In the genomic region with DNA sequence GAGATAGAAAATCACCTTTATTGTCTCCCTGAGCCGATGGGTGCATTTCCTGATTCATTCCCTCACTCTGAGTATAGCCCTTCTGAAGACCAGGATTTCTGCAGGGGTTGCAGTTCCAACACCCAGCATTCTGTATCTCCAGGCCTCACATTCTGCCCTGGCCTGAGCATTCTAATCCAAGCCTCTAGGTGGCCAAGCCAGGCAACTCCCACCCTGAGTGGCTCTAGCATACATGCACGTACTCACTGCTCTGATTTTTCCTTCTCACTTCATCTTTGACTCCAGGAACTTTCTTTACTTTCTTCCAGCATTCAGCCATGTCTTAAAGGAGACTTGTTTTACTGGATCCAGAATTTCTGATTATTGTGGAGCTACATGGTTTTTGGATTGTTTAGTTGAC, we compare ENCODE assay signal across 8 cellular contexts.
DNase-seq lines count a peak whose midpoint lies in the region; ATAC-seq and TF ChIP-seq lines count a peak whose summit lies in the region.

No MANE protein-coding gene starts in this region.

- peak; percentile 76 for ATAC-seq in GM21515 (IDR thresholded peaks at IDR 0.05; ENCODE audit: unreplicated experiment)

- H3K4me3 ChIP-seq in LNCaP clone FGC (ENCODE audit: low read depth, low read length) (no peak overlapping the region), WERI-Rb-1 (ENCODE audit: low read depth, low read length) (no peak overlapping the region), vagina (no peak overlapping the region)

- peak; percentile 21; the same call in 1 of the 2 replicates for TF ChIP-seq CTCF in LNCaP clone FGC (IDR thresholded peaks at IDR 0.05; ENCODE audit: control insufficient read depth, extremely low read depth, insufficient read depth)
- peak; percentile 78 for TF ChIP-seq CTCF in WERI-Rb-1 (IDR thresholded peaks at IDR 0.05; ENCODE audit: low read depth, low read length)
- TF ChIP-seq CTCF in vagina (IDR thresholded peaks at IDR 0.05) = no peak

- H3K36me3 ChIP-seq in WERI-Rb-1 (no peaks in the 10 kb centered on the region), vagina (no peaks in the 10 kb centered on the region)

- DNase-seq in NCI-H345 (lab: John Stamatoyannopoulos, UW) (peak; percentile 49), NCI-H345 treated with DMSO at 0.1 percent for 48 hours (lab: John Stamatoyannopoulos, UW; ENCODE audit: unreplicated experiment) (no peak), LNCaP clone FGC (ENCODE audit: low read depth) (no peak), WERI-Rb-1 (peak; percentile 65), iPS-NIHi7 (ENCODE audit: extremely low spot score) (peak; percentile 80), GOT3 (lab: John Stamatoyannopoulos, UW) (no peak), vagina (ENCODE audit: extremely low spot score in 2 of 2) (no peak)

- intact Hi-C loops in vagina (cut with DNase I) = loop anchor here (5.0 to 10.0 kb wide), 2 partner anchors 347 to 574 kb away; no protein-coding TSS in a partner anchor

- TF ChIP-seq POLR2A in vagina (IDR thresholded peaks at IDR 0.05) = no peak

- H3K9me3 ChIP-seq in WERI-Rb-1 (ENCODE audit: severe bottlenecking) = no peaks in the 10 kb centered on the region
- no peaks in the 10 kb centered on the region for H3K9me3 ChIP-seq in vagina

- H3K4me1 ChIP-seq in vagina = no peaks in the 10 kb centered on the region

- H3K27me3 ChIP-seq in WERI-Rb-1 (ENCODE audit: insufficient read depth, low read depth, severe bottlenecking) (no peaks in the 10 kb centered on the region), vagina (no peaks in the 10 kb centered on the region)

- no peak overlapping the region for H3K27ac ChIP-seq in WERI-Rb-1
- H3K27ac ChIP-seq in vagina = no peak overlapping the region

Comparison
In these comparisons a context has a peak if more than half of its experiments do, and no peak if none do; other contexts are left out.
1. DNase-seq: peak in NCI-H345 (single experiment), WERI-Rb-1 (single experiment) and iPS-NIHi7 (single experiment); none in NCI-H345 treated with DMSO at 0.1 percent for 48 hours (single experiment), LNCaP clone FGC (single experiment), GOT3 (single experiment) and vagina (0 of 2).
2. CTCF ChIP-seq: peak in LNCaP clone FGC (single experiment) and WERI-Rb-1 (single experiment); none in vagina (0 of 3).